ENCODE assay signal across 1 cellular context in genomic region chr5:170105643-170106611, GRCh38.
TF ChIP-seq lines count a peak whose summit lies in the region.

Gene FOXI1, plus strand, starts transcription at chr5:170105897. Its CDS starts 61 bp downstream, at chr5:170105958.

TF ChIP-seq in SK-N-SH, 30 proteins besides CTCF, POLR2A, EP300 and RAD21 (continued from another document):
- TF ChIP-seq REST (IDR thresholded peaks at IDR 0.05; ENCODE audit: low read depth, low read length) (no peak), GABPA (IDR thresholded peaks at IDR 0.05; ENCODE audit: low read depth) (no peak), CHD2 (IDR thresholded peaks at IDR 0.05; ENCODE audit: low read length, partially characterized antibody) (no peak), TCF12 (IDR thresholded peaks at IDR 0.05) (no peak)
